In genomic region chr6:27902335-27903314, GRCh38 we compare ENCODE assay signal across 8 cellular contexts. TPM values are rescaled to one million over a fixed set of nuclear protein-coding genes. Genes with fewer than 3 reads are reported as not detected.
A peak's percentile ranks its signal among the peaks of the same experiment; 100 is the strongest.
DNase-seq lines count a peak whose midpoint lies in the region; ATAC-seq and TF ChIP-seq lines count a peak whose summit lies in the region.

No MANE protein-coding gene starts in this region.

- H3K4me1 Mint-ChIP-seq in HFFc6 (ENCODE audit: low read depth) (peaks cover 13% of the 10 kb centered on the region), progenitor cell of endocrine pancreas (ENCODE audit: low read depth) (peaks cover 11% of the 10 kb centered on the region)

- H3K9me3 Mint-ChIP-seq in HFFc6 (no peaks in the 10 kb centered on the region), progenitor cell of endocrine pancreas (ENCODE audit: low read depth) (no peaks in the 10 kb centered on the region)

- H3K36me3 Mint-ChIP-seq in HFFc6 (ENCODE audit: low read depth) (no peaks in the 10 kb centered on the region), progenitor cell of endocrine pancreas (ENCODE audit: insufficient read depth) (peaks cover 2% of the 10 kb centered on the region)

- intact Hi-C loops in adrenal gland (cut with DNase I) (loop anchor here in 1 of 2 donors (10.0 kb wide), 1 partner anchor 452 kb away; no protein-coding TSS in a partner anchor), left cardiac atrium (cut with DNase I) (loop anchor here in 1 of 2 donors (10.0 kb wide), 1 partner anchor 388 kb away; no protein-coding TSS in a partner anchor)

- peak overlapping the region; percentile 59 to 91 (median 84) for H3K27ac ChIP-seq in adrenal gland

- no peaks in the 10 kb centered on the region for H3K9me3 ChIP-seq in adrenal gland (replicated peaks in 1 of 3)

- ATAC-seq in left cardiac atrium: peak; percentile 95 to 97

- H3K36me3 ChIP-seq in adrenal gland (replicated peaks in 1 of 2): no peaks in the 10 kb centered on the region

- TF ChIP-seq POLR2A in adrenal gland (IDR thresholded peaks at IDR 0.05): no peak

- H3K27ac Mint-ChIP-seq in HFFc6: peak overlapping the region; percentile 74
- peak overlapping the region; percentile 100 for H3K27ac Mint-ChIP-seq in progenitor cell of endocrine pancreas

- no peak for TF ChIP-seq CTCF in HFFc6 (IDR thresholded peaks at IDR 0.05)
- TF ChIP-seq CTCF in adrenal gland (IDR thresholded peaks at IDR 0.05): peak in 1 of 6 experiments; percentile 10
- no peak for TF ChIP-seq CTCF in progenitor cell of endocrine pancreas (IDR thresholded peaks at IDR 0.05; ENCODE audit: unreplicated experiment)

- H3K27me3 ChIP-seq in adrenal gland: no peaks in the 10 kb centered on the region

- H3K4me3 ChIP-seq in adrenal gland: peak overlapping the region in 3 of 4 donors; percentile 46 to 85 (median 56)

- peak overlapping the region; percentile 90 for H3K4me3 Mint-ChIP-seq in HFFc6
- peak overlapping the region; percentile 88 for H3K4me3 Mint-ChIP-seq in progenitor cell of endocrine pancreas (ENCODE audit: low read depth)

- DNase-seq in GM04504 (ENCODE audit: low read depth): peak; percentile 54
- DNase-seq in HFFc6: peak; percentile 84
- DNase-seq in NCI-H1092 (lab: John Stamatoyannopoulos, UW): peak; percentile 63
- peak; percentile 84 for DNase-seq in T follicular helper cell (ENCODE audit: low read depth)
- peak; percentile 75 to 97 (median 86) for DNase-seq in adrenal gland
- peak; percentile 73 for DNase-seq in left cardiac atrium
- DNase-seq in progenitor cell of endocrine pancreas (ENCODE audit: low spot score, unreplicated experiment): peak; percentile 89
- DNase-seq in ureter (ENCODE audit: low spot score): peak; percentile 92

- H3K4me1 ChIP-seq in adrenal gland (replicated peaks in 1 of 2): no peaks in the 10 kb centered on the region

- peaks cover 11% of the 10 kb centered on the region for H3K27me3 Mint-ChIP-seq in HFFc6 (ENCODE audit: insufficient read depth)
- no peaks in the 10 kb centered on the region for H3K27me3 Mint-ChIP-seq in progenitor cell of endocrine pancreas

- 1 to 2% (median 1%) methylated on average over 38 of the region's 38 CpGs for WGBS in adrenal gland, 4 donors

RNA-seq across cellular contexts. Expression of gene OR2B2, which starts 9.6 kb away (rescaled TPM):
- total RNA-seq in HFFc6 (2021; fragmentation: NEBNext Ultra II Directional; extraction: Animal tissue kit (Norgen Biotek cat#: 25700)): not detected
- total RNA-seq in adrenal gland: not detected
- polyA plus RNA-seq in adrenal gland: not detected
- not detected for total RNA-seq in left cardiac atrium
- total RNA-seq in progenitor cell of endocrine pancreas: not detected in 2 replicates
- not detected for total RNA-seq in ureter

RNA-seq across cellular contexts. Expression of gene OR2B6, which starts 54.4 kb away (rescaled TPM):
- total RNA-seq in HFFc6 (2021; fragmentation: NEBNext Ultra II Directional; extraction: Animal tissue kit (Norgen Biotek cat#: 25700)): not detected
- total RNA-seq in adrenal gland (not detected), left cardiac atrium (not detected), progenitor cell of endocrine pancreas (not detected in 2 replicates), ureter (not detected)
- not detected for polyA plus RNA-seq in adrenal gland

Comparison
In these comparisons a context has a peak if more than half of its experiments do, and no peak if none do; other contexts are left out.
1. Peak in every context shown above with its lines: DNase-seq, ATAC-seq, H3K4me3 ChIP-seq and H3K27ac ChIP-seq.